ENCODE assay signal across 1 cellular context in genomic region chr7:128993419-128993818, GRCh38.
TF ChIP-seq lines count a peak whose summit lies in the region.

No MANE protein-coding gene starts in this region.

TF ChIP-seq in SK-N-SH, 30 proteins besides CTCF, POLR2A, EP300 and RAD21 (continued from another document):
- TF ChIP-seq IRF3 (IDR thresholded peaks at IDR 0.05; ENCODE audit: low read depth, low read length) = no peak
- no peak for TF ChIP-seq MEF2A (IDR thresholded peaks at IDR 0.05; ENCODE audit: borderline replicate concordance, low read depth)
- no peak for TF ChIP-seq TAF1 (IDR thresholded peaks at IDR 0.05; ENCODE audit: borderline replicate concordance, low read depth, low read length)
- TF ChIP-seq GATA2 (CRISPR knock-in tag; IDR thresholded peaks at IDR 0.05) = no peak
- no peak for TF ChIP-seq USF1 (IDR thresholded peaks at IDR 0.05; ENCODE audit: borderline replicate concordance, low read depth)
- TF ChIP-seq RXRA (IDR thresholded peaks at IDR 0.05; ENCODE audit: borderline replicate concordance, low read depth) = no peak
- no peak for TF ChIP-seq CHD2 (IDR thresholded peaks at IDR 0.05; ENCODE audit: low read length, partially characterized antibody)
- no peak for TF ChIP-seq SMC3 (IDR thresholded peaks at IDR 0.05; ENCODE audit: low read depth, low read length)
